ENCODE assay signal across 13 cellular contexts in the genomic region with DNA sequence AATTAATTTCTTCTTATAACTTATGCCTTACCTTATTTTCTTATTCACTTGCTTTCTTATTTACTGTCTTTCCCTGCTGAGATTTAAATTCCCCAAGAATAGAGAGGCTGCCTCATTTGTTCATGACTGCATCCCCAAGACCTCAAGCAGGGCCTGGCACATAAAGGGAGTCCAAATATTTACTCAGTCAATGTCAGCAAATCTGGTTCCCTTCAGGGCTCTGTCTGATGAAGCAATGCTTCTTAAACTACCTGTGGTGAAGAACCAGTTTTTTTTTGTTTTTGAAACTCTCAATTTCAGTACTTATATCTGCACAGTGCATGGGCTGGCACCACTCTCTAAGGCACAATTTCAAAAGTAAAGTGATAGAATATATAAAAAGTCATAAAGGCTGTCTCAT.
"Had no signal": no experiment of that assay in that cellular context is flagged by ENCODE, and none has a peak within 500 bp of the region (broad histone marks: within the 10 kb centered on the region; RNA-seq: fewer than 3 reads in every experiment).

No MANE protein-coding gene starts in this region.

- DNase-seq: cortex of kidney; mesendoderm; midbrain; naive thymus-derived CD4-positive, alpha-beta T cell; stimulated activated CD4-positive, alpha-beta T cell treated with anti-CD3 and anti-CD28 coated beads, Interleukin-12 subunit alpha, Interleukin-12 subunit beta, amount 100 ng/mL, for 4 hours; stimulated activated CD4-positive, alpha-beta T cell treated with anti-CD3 and anti-CD28 coated beads, Interleukin-1b, Interleukin-23, amount 100 ng/mL, for 48 hours; stimulated activated CD4-positive, alpha-beta T cell treated with anti-CD3 and anti-CD28 coated beads, Interleukin-4, amount 100 ng/mL, for 1 hour; stimulated activated CD8-positive, alpha-beta memory T cell treated with anti-CD3 and anti-CD28 coated beads, Interleukin-4, amount 100 ng/mL, for 48 hours; stimulated activated naive CD4-positive, alpha-beta T cell treated with Interleukin-2 at 50 U/mL for 16 hours; stomach; thyroid gland; trophoblast cell had no signal

- ATAC-seq: naive thymus-derived CD4-positive, alpha-beta T cell; sciatic nerve had no signal
